8 cellular contexts compared by ENCODE assay signal in the genomic region with DNA sequence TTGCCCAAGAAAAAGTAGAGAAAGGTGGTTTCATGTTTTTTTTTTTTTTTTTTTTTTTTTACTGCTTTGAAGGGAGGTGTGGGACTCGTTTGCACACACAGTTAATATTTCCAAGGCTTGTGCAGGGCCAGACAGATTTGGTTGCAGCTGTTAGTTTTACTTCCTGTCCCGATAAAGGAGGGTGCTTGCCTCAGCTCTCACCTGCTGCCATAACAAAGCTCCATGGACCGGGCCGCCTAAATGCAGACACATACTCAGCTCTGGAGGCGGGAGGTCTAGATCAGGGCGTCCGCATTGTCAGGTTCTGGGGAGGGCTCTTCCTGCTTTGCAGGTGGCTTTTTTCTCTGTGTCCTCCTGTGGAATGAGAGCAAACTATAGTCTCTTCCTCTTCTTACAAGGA.
DNase-seq lines count a peak whose midpoint lies in the region; ATAC-seq and TF ChIP-seq lines count a peak whose summit lies in the region.

No MANE protein-coding gene starts in this region.

- peaks cover 0 to 39% of the 10 kb centered on the region in 2 donors for H3K4me1 ChIP-seq in right atrium auricular region

- H3K4me3 ChIP-seq in NB4 (ENCODE audit: low read depth, low read length) = no peak overlapping the region
- H3K4me3 ChIP-seq in right atrium auricular region = no peak overlapping the region

- DNase-seq in NB4 (ENCODE audit: low read depth) (peak; percentile 46), immature natural killer cell (no peak), HFFc6 (no peak), right atrium auricular region (ENCODE audit: low spot score) (no peak), GF-D8 (lab: John Stamatoyannopoulos, UW) (no peak), NCI-H2227 treated with DMSO at 0.1 percent for 48 hours (lab: John Stamatoyannopoulos, UW) (no peak)

- H3K9me3 Mint-ChIP-seq in immature natural killer cell (no peaks in the 10 kb centered on the region), HFFc6 (no peaks in the 10 kb centered on the region)

- peaks cover 0 to 4% (median 0%) of the 10 kb centered on the region in 3 donors for H3K36me3 Mint-ChIP-seq in immature natural killer cell
- no peaks in the 10 kb centered on the region for H3K36me3 Mint-ChIP-seq in HFFc6 (ENCODE audit: low read depth)

- H3K27me3 Mint-ChIP-seq in immature natural killer cell (ENCODE audit: low read depth in 3 of 3) (peaks cover 0 to 8% (median 3%) of the 10 kb centered on the region in 3 donors), HFFc6 (ENCODE audit: insufficient read depth) (peaks cover 1% of the 10 kb centered on the region; the same call in 1 of the 2 replicates)

- no peaks in the 10 kb centered on the region for H3K9me3 ChIP-seq in right atrium auricular region

- no peak for TF ChIP-seq POLR2A in NB4 (IDR thresholded peaks at IDR 0.05; ENCODE audit: extremely low read depth, insufficient read length)

- no peaks in the 10 kb centered on the region for H3K36me3 ChIP-seq in right atrium auricular region

- H3K27me3 ChIP-seq in right atrium auricular region = no peaks in the 10 kb centered on the region

- H3K27ac ChIP-seq in right atrium auricular region = no peak overlapping the region

- H3K27ac Mint-ChIP-seq in immature natural killer cell = peak overlapping the region in 4 of 6 donors; percentile 3 to 63 (median 48)
- H3K27ac Mint-ChIP-seq in HFFc6 = no peak overlapping the region

- H3K4me3 Mint-ChIP-seq in immature natural killer cell (peak overlapping the region; percentile 9 to 38 (median 17)), HFFc6 (no peak overlapping the region)

- no peak for TF ChIP-seq CTCF in NB4 (IDR thresholded peaks at IDR 0.05; ENCODE audit: low read depth, low read length)
- TF ChIP-seq CTCF in HFFc6 (IDR thresholded peaks at IDR 0.05) = no peak
- TF ChIP-seq CTCF in right atrium auricular region (IDR thresholded peaks at IDR 0.05) = no peak

- H3K4me1 Mint-ChIP-seq in immature natural killer cell (peaks cover 67 to 86% of the 10 kb centered on the region in 2 donors), HFFc6 (ENCODE audit: low read depth) (peaks cover 26% of the 10 kb centered on the region)

- ATAC-seq in GM18520 (IDR thresholded peaks at IDR 0.05; ENCODE audit: unreplicated experiment) (peak; percentile 54), HG02571 (IDR thresholded peaks at IDR 0.05; ENCODE audit: unreplicated experiment) (peak; percentile 69)
